Comparison of ENCODE assay signal across 1 cellular context in the genomic region with DNA sequence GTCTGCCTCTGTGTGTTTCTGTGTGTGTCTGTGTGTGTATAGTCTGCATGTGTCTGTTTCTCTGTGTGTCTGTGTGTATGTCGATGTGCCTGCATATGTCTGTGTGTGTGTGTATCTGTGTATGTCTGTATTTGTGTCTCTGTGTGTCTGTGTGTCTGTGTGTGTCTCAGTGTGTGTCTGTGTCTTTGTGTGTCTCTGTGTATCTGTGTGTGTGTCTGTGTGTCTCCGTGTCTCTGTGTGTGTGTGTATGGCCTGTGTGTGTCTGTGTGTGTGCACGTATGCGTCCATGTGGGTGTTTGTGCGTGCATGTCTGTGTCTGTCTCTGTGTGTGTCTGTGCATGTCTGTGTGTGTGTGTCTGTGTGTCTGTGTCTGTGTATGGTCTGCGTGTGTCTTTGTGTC.
A peak's percentile ranks its signal among the peaks of the same experiment; 100 is the strongest.
TF ChIP-seq lines count a peak whose summit lies in the region.

No MANE protein-coding gene starts in this region.

TF ChIP-seq in HepG2, 621 proteins besides CTCF, POLR2A, EP300 and RAD21:
- TF ChIP-seq NR2C2 (CRISPR knock-in tag; IDR thresholded peaks at IDR 0.05; ENCODE audit: borderline replicate concordance) (no peak), PLRG1 (conservative IDR thresholded peaks at IDR 0.05) (0 out of 2 replicates have a peak, but pooled peaks have one; percentile 73), NBN (conservative IDR thresholded peaks at IDR 0.05) (0 out of 2 replicates have a peak, but pooled peaks have one; percentile 44), FOXA1 (IDR thresholded peaks at IDR 0.05) (peak; percentile 32; the same call in 1 of the 2 replicates), FOXA1 (CRISPR knock-in tag; IDR thresholded peaks at IDR 0.05) (no peak)
- TF ChIP-seq, protein P1, sequence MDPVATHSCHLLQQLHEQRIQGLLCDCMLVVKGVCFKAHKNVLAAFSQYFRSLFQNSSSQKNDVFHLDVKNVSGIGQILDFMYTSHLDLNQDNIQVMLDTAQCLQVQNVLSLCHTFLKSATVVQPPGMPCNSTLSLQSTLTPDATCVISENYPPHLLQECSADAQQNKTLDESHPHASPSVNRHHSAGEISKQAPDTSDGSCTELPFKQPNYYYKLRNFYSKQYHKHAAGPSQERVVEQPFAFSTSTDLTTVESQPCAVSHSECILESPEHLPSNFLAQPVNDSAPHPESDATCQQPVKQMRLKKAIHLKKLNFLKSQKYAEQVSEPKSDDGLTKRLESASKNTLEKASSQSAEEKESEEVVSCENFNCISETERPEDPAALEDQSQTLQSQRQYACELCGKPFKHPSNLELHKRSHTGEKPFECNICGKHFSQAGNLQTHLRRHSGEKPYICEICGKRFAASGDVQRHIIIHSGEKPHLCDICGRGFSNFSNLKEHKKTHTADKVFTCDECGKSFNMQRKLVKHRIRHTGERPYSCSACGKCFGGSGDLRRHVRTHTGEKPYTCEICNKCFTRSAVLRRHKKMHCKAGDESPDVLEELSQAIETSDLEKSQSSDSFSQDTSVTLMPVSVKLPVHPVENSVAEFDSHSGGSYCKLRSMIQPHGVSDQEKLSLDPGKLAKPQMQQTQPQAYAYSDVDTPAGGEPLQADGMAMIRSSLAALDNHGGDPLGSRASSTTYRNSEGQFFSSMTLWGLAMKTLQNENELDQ (CRISPR knock-in tag; IDR thresholded peaks at IDR 0.05; ENCODE audit: borderline replicate concordance): no peak
